Comparison of ENCODE assay signal across 19 cellular contexts in the genomic region with DNA sequence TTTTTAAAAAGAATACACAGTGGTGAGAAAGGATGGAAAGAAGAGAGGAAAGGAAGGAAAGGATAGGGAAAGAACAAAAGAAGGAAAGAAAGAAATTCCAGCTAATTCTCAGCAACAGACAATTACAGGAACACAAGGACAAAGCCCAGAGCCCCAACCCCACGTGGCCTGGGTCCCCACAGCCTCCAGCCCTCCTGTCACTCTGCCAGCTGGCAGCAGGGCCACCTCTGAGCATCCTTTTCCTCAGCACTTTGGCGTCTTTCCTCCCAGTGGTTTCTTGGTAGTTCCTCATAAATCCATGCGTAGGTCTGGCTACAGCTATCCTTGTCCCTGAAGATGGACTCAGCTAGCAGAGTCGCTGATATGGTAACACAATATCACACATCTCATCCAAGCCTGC. TPM values are rescaled to one million over a fixed set of nuclear protein-coding genes. Genes with fewer than 3 reads are reported as not detected.
DNase-seq lines count a peak whose midpoint lies in the region; ATAC-seq and TF ChIP-seq lines count a peak whose summit lies in the region.
"Had no signal": no experiment of that assay in that cellular context is flagged by ENCODE, and none has a peak within 500 bp of the region (broad histone marks: within the 10 kb centered on the region; RNA-seq: fewer than 3 reads in every experiment).

No MANE protein-coding gene starts in this region.

- no peak for TF ChIP-seq CTCF in natural killer cell (IDR thresholded peaks at IDR 0.05)
- no peak for TF ChIP-seq CTCF in glutamatergic neuron (IDR thresholded peaks at IDR 0.05; ENCODE audit: partially characterized antibody, unreplicated experiment)

- H3K27ac Mint-ChIP-seq in natural killer cell treated with Interleukin-12 subunit alpha and Interleukin-12 subunit beta and Interleukin-15 and Interleukin-18, amount 100 ng/mL, for 72 hours: no peak overlapping the region
- no peak overlapping the region for H3K27ac Mint-ChIP-seq in natural killer cell
- no peak overlapping the region for H3K27ac Mint-ChIP-seq in glutamatergic neuron (ENCODE audit: unreplicated experiment)
- H3K27ac Mint-ChIP-seq: CD4-positive, alpha-beta T cell; IgD-negative memory B cell had no signal

- H3K4me3 Mint-ChIP-seq in natural killer cell treated with Interleukin-12 subunit alpha and Interleukin-12 subunit beta and Interleukin-15 and Interleukin-18, amount 100 ng/mL, for 72 hours: no peak overlapping the region
- no peak overlapping the region for H3K4me3 Mint-ChIP-seq in natural killer cell
- H3K4me3 Mint-ChIP-seq in glutamatergic neuron (ENCODE audit: unreplicated experiment): peak overlapping the region; percentile 10
- H3K4me3 Mint-ChIP-seq: CD4-positive, alpha-beta T cell; H9 had no signal

- DNase-seq in natural killer cell treated with Interleukin-12 subunit alpha and Interleukin-12 subunit beta and Interleukin-15 and Interleukin-18, amount 100 ng/mL, for 72 hours (ENCODE audit: low spot score): peak; percentile 15
- DNase-seq in natural killer cell (no peak), glutamatergic neuron (no peak), posterior vena cava (ENCODE audit: low spot score) (peak; percentile 18), amniotic stem cell (lab: John Stamatoyannopoulos, UW) (no peak), NCI-H146 (lab: John Stamatoyannopoulos, UW) (no peak)
- DNase-seq: CD4-positive, alpha-beta T cell; COR-L47; DMS79 treated with DMSO at 0.1 percent for 48 hours; GM23248; H9; NCI-H1105; NCI-H2029 treated with DMSO at 0.1 percent for 48 hours; NCI-H524 treated with DMSO at 0.1 percent for 48 hours; NCI-H82; SJCRH30 had no signal

- intact Hi-C loops in natural killer cell (cut with micrococcal nuclease) (no loop called here), posterior vena cava (cut with DNase I) (no loop called here)

- no peaks in the 10 kb centered on the region for H3K9me3 Mint-ChIP-seq in natural killer cell treated with Interleukin-12 subunit alpha and Interleukin-12 subunit beta and Interleukin-15 and Interleukin-18, amount 100 ng/mL, for 72 hours
- no peaks in the 10 kb centered on the region for H3K9me3 Mint-ChIP-seq in natural killer cell
- peaks cover 27% of the 10 kb centered on the region for H3K9me3 Mint-ChIP-seq in glutamatergic neuron (ENCODE audit: unreplicated experiment)
- H3K9me3 Mint-ChIP-seq: CD4-positive, alpha-beta T cell had no signal

- peaks cover 0 to 8% of the 10 kb centered on the region in 2 donors for H3K4me1 Mint-ChIP-seq in natural killer cell treated with Interleukin-12 subunit alpha and Interleukin-12 subunit beta and Interleukin-15 and Interleukin-18, amount 100 ng/mL, for 72 hours (ENCODE audit: low read depth in 2 of 2)
- H3K4me1 Mint-ChIP-seq in natural killer cell (peaks cover 0 to 8% of the 10 kb centered on the region in 2 donors), glutamatergic neuron (ENCODE audit: low read depth, unreplicated experiment) (peaks cover 36% of the 10 kb centered on the region)
- H3K4me1 Mint-ChIP-seq: IgD-negative memory B cell had no signal

- no peaks in the 10 kb centered on the region for H3K36me3 Mint-ChIP-seq in natural killer cell treated with Interleukin-12 subunit alpha and Interleukin-12 subunit beta and Interleukin-15 and Interleukin-18, amount 100 ng/mL, for 72 hours
- H3K36me3 Mint-ChIP-seq in natural killer cell (no peaks in the 10 kb centered on the region), glutamatergic neuron (ENCODE audit: unreplicated experiment) (peaks cover 17% of the 10 kb centered on the region)

- no peak for ATAC-seq in natural killer cell treated with Interleukin-12 subunit alpha and Interleukin-12 subunit beta and Interleukin-15 and Interleukin-18, amount 100 ng/mL, for 72 hours
- ATAC-seq in natural killer cell: no peak
- no peak for ATAC-seq in HG02678 (IDR thresholded peaks at IDR 0.05; ENCODE audit: unreplicated experiment)

- H3K27me3 Mint-ChIP-seq in natural killer cell treated with Interleukin-12 subunit alpha and Interleukin-12 subunit beta and Interleukin-15 and Interleukin-18, amount 100 ng/mL, for 72 hours: peaks cover 3 to 7% of the 10 kb centered on the region in 2 donors
- H3K27me3 Mint-ChIP-seq in natural killer cell (ENCODE audit: low read depth in 2 of 2): peaks cover 0 to 3% of the 10 kb centered on the region in 2 donors
- peaks cover 17% of the 10 kb centered on the region for H3K27me3 Mint-ChIP-seq in glutamatergic neuron (ENCODE audit: unreplicated experiment)
- H3K27me3 Mint-ChIP-seq: CD4-positive, alpha-beta T cell had no signal

RNA-seq across cellular contexts. Expression of gene ADAMTS2, which starts 28.3 kb away (rescaled TPM):
- total RNA-seq in natural killer cell treated with Interleukin-12 subunit alpha and Interleukin-12 subunit beta and Interleukin-15 and Interleukin-18, amount 100 ng/mL, for 72 hours: not detected
- total RNA-seq in natural killer cell (under 1 TPM in 1 of 3 donors, not detected in 2; 0.28 TPM), glutamatergic neuron (ENCODE audit: unreplicated experiment) (23.5 TPM), posterior vena cava (10 to 100 TPM; 27.1 to 62.0 TPM)
- total RNA-seq: CD4-positive, alpha-beta T cell; OCI-LY7; SJCRH30 had no signal

Comparison
In these comparisons a context has a peak if more than half of its experiments do, and no peak if none do; other contexts are left out.
1. DNase-seq: peak in natural killer cell treated with Interleukin-12 subunit alpha and Interleukin-12 subunit beta and Interleukin-15 and Interleukin-18, amount 100 ng/mL, for 72 hours (single experiment) and posterior vena cava (single experiment); none in natural killer cell (single experiment), glutamatergic neuron (single experiment), amniotic stem cell (single experiment) and NCI-H146 (single experiment).
2. RNA of gene ADAMTS2, which starts 28.3 kb away (total RNA-seq): 27.1 to 62.0 TPM in posterior vena cava and 23.5 TPM in glutamatergic neuron (single experiment); not detected in natural killer cell treated with Interleukin-12 subunit alpha and Interleukin-12 subunit beta and Interleukin-15 and Interleukin-18, amount 100 ng/mL, for 72 hours and 0.28 TPM in natural killer cell; every median in the first group is over 10 times any median in the second.